19 cellular contexts compared by ENCODE assay signal in genomic region chr2:37061312-37061711, GRCh38. TPM values are rescaled to one million over a fixed set of nuclear protein-coding genes. Genes with fewer than 3 reads are reported as not detected.
DNase-seq lines count a peak whose midpoint lies in the region; ATAC-seq, FAIRE-seq and TF ChIP-seq lines count a peak whose summit lies in the region.
"Had no signal": no experiment of that assay in that cellular context is flagged by ENCODE, and none has a peak within 500 bp of the region (broad histone marks: within the 10 kb centered on the region; RNA-seq: fewer than 3 reads in every experiment).

No MANE protein-coding gene starts in this region.

- H3K4me2 ChIP-seq in HepG2 (ENCODE audit: low read depth, low read length) (no peak overlapping the region), K562 (ENCODE audit: insufficient read depth, low read length) (no peak overlapping the region)
- H3K4me2 ChIP-seq: BLaER1 had no signal

- in situ Hi-C loops in HepG2 (cut with HindIII; ENCODE audit: extremely low pct_ligation_motif_present, low pct_unique_long_range_greater_than_20kb), result no loop called here
- in situ Hi-C loops in K562 (cut with MboI), result no loop called here

- peaks cover 11 to 50% of the 10 kb centered on the region in 2 experiments for H3K36me3 ChIP-seq in HepG2 (replicated peaks in 1 of 2; ENCODE audit: control insufficient read depth in 1 of 2, insufficient read depth in 2 of 2, low read length in 2 of 2)
- peaks cover 3 to 80% (median 17%) of the 10 kb centered on the region in 4 donors for H3K36me3 ChIP-seq in right lobe of liver
- H3K36me3 ChIP-seq in K562 (ENCODE audit: control insufficient read depth, insufficient read depth, low read length), result peaks cover 53% of the 10 kb centered on the region

- TF ChIP-seq EP300 in HepG2 (IDR thresholded peaks at IDR 0.05; ENCODE audit: low read depth in 2 of 2, low read length in 2 of 2), result no peak
- TF ChIP-seq EP300 in HepG2 (CRISPR knock-in tag; IDR thresholded peaks at IDR 0.05; ENCODE audit: borderline replicate concordance), result no peak
- no peak for TF ChIP-seq EP300 in K562 (IDR thresholded peaks at IDR 0.05; ENCODE audit: low read length)

- H3K4me1 ChIP-seq in HepG2 (ENCODE audit: insufficient read depth, low read length) (no peaks in the 10 kb centered on the region), right lobe of liver (no peaks in the 10 kb centered on the region), K562 (replicated peaks in 1 of 2; ENCODE audit: control insufficient read depth in 2 of 2, insufficient read depth in 2 of 2, low read length in 2 of 2) (no peaks in the 10 kb centered on the region)
- H3K4me1 ChIP-seq: BLaER1, Caco-2, HAP-1 had no signal

- FAIRE-seq in HepG2 (lab: Jason Lieb, UNC), result no peak
- FAIRE-seq in HTR-8/SVneo (lab: Jason Lieb, UNC), result peak; percentile 9
- FAIRE-seq in K562 (lab: Jason Lieb, UNC), result no peak
- FAIRE-seq: GM12891, H54 had no signal

- H3K9me3 ChIP-seq in HepG2 (ENCODE audit: low read length) (no peaks in the 10 kb centered on the region), right lobe of liver (no peaks in the 10 kb centered on the region), K562 (replicated peaks; ENCODE audit: control insufficient read depth, insufficient read depth, low read depth, low read length) (no peaks in the 10 kb centered on the region)
- H3K9me3 ChIP-seq: BLaER1, Caco-2, HAP-1 had no signal

- H2AFZ ChIP-seq in HepG2 (ENCODE audit: low read length) (no peak overlapping the region), K562 (ENCODE audit: low read depth, low read length) (no peak overlapping the region)

- POLR2A ChIA-PET in HepG2 (lab: Yijun Ruan, JAX), result no interaction called here
- POLR2A ChIA-PET in K562 (lab: Yijun Ruan, JAX), result no interaction called here

- CTCF ChIA-PET in HepG2 (lab: Yijun Ruan, JAX; ENCODE audit: low intra/inter-chr PET ratio, low total read pairs), result no interaction called here
- CTCF ChIA-PET in K562 (lab: Yijun Ruan, JAX; ENCODE audit: low intra/inter-chr PET ratio), result no interaction called here

- no peak overlapping the region for H3K27ac ChIP-seq in HepG2 (ENCODE audit: extremely low read length, insufficient read depth, low read length)
- H3K27ac ChIP-seq in right lobe of liver, result no peak overlapping the region
- H3K27ac ChIP-seq in K562 (ENCODE audit: extremely low read depth, low read depth, low read length), result no peak overlapping the region
- H3K27ac ChIP-seq: BLaER1, C4-2B had no signal

- no peaks in the 10 kb centered on the region for H3K9me1 ChIP-seq in K562 (ENCODE audit: control insufficient read depth, insufficient read depth, low read length)

- TF ChIP-seq POLR2A in HepG2 (IDR thresholded peaks at IDR 0.05; ENCODE audit: insufficient read depth in 1 of 2, low read depth in 2 of 2, low read length in 2 of 2) (no peak), right lobe of liver (IDR thresholded peaks at IDR 0.05) (no peak), K562 (conservative IDR thresholded peaks at IDR 0.05) (no peak)

- no peaks in the 10 kb centered on the region for H3K79me2 ChIP-seq in HepG2 (ENCODE audit: insufficient read depth, low read length)
- no peaks in the 10 kb centered on the region for H3K79me2 ChIP-seq in K562 (ENCODE audit: control insufficient read depth, insufficient read depth, low read length)

- H3K27me3 ChIP-seq in HepG2 (ENCODE audit: control insufficient read depth in 1 of 2, insufficient read depth in 2 of 2, low read length in 2 of 2) (no peaks in the 10 kb centered on the region), right lobe of liver (no peaks in the 10 kb centered on the region), K562 (ENCODE audit: control insufficient read depth in 2 of 2, insufficient read depth in 2 of 2, low read length in 2 of 2) (no peaks in the 10 kb centered on the region)
- H3K27me3 ChIP-seq: BLaER1 had no signal

- intact Hi-C loops in HepG2 (cut with micrococcal nuclease; ENCODE audit: unreplicated experiment), result no loop called here
- intact Hi-C loops in right lobe of liver (cut with DNase I), result no loop called here
- intact Hi-C loops in K562 (cut with micrococcal nuclease), result no loop called here

- H3K4me3 ChIP-seq in HepG2 (replicated peaks in 1 of 3; ENCODE audit: insufficient read depth in 1 of 3, low read depth in 2 of 3, low read length in 3 of 3) (no peak overlapping the region), right lobe of liver (no peak overlapping the region), K562 (no peak overlapping the region)
- H3K4me3 ChIP-seq: BLaER1, HAP-1 had no signal

- no peak for TF ChIP-seq CTCF in HepG2 (CRISPR knock-in tag; IDR thresholded peaks at IDR 0.05)
- TF ChIP-seq CTCF in right lobe of liver (IDR thresholded peaks at IDR 0.05), result no peak
- no peak for TF ChIP-seq CTCF in K562 (IDR thresholded peaks at IDR 0.05 in 2 of 3, conservative IDR thresholded peaks at IDR 0.05 in 1 of 3; ENCODE audit: insufficient read depth in 2 of 3, low read depth in 1 of 3, low read length in 3 of 3)

- DNase-seq in HepG2 (ENCODE audit: low spot score), result no peak
- DNase-seq in right lobe of liver, result no peak
- no peak for DNase-seq in HTR-8/SVneo (ENCODE audit: insufficient read length, low spot score)
- no peak for DNase-seq in K562 (ENCODE audit: extremely low read depth in 1 of 4, low spot score in 3 of 4)
- DNase-seq in globus pallidus (ENCODE audit: low spot score), result no peak
- DNase-seq: Caco-2; CD4-positive, CD25-positive, alpha-beta regulatory T cell; CD8-positive, alpha-beta T cell; DMS53; DMS79 treated with DMSO at 0.1 percent for 48 hours; GF-D8; GOT3; HFFc6 had no signal

- no peak overlapping the region for H3K9ac ChIP-seq in HepG2 (ENCODE audit: insufficient read depth, low read depth, low read length)
- no peak overlapping the region for H3K9ac ChIP-seq in K562 (ENCODE audit: insufficient read depth in 1 of 2, low read depth in 2 of 2, low read length in 2 of 2)
- H3K9ac ChIP-seq: BLaER1 had no signal

- H4K20me1 ChIP-seq in HepG2 (ENCODE audit: insufficient read depth, low read length) (no peaks in the 10 kb centered on the region), K562 (replicated peaks; ENCODE audit: control insufficient read depth, insufficient read depth, low read length) (no peaks in the 10 kb centered on the region)
- H4K20me1 ChIP-seq: BLaER1 had no signal

- no peak for ATAC-seq in HepG2
- no peak for ATAC-seq in right lobe of liver
- ATAC-seq in K562, result no peak
- ATAC-seq in activated CD4-positive, CD25-positive, alpha-beta regulatory T cell treated with anti-CD3 and anti-CD28 coated beads, Interleukin-2, amount 50 U/mL, for 24 hours, result no peak
- ATAC-seq: CD8-positive, alpha-beta T cell had no signal

- no peak for TF ChIP-seq RAD21 in HepG2 (CRISPR knock-in tag; IDR thresholded peaks at IDR 0.05)
- no peak for TF ChIP-seq RAD21 in K562 (CRISPR knock-in tag; conservative IDR thresholded peaks at IDR 0.05 in 1 of 2, IDR thresholded peaks at IDR 0.05 in 1 of 2)

- BruUV-seq in HepG2 (replicated peaks; lab: Mats Ljungman, UMichigan) (no TSS peak), K562 (replicated peaks; lab: Mats Ljungman, UMichigan) (no TSS peak)

RNA-seq across cellular contexts. Expression of gene HEATR5B, which starts 22.9 kb away (rescaled TPM):
- total RNA-seq in HepG2 (2016; rRNA removed; fragmentation: Illumina TruSeq; extraction: Trizol) (16.3 and 17.6 TPM in 2 replicates), right lobe of liver (10 to 100 TPM in 3 of 6 experiments, 1 to 10 TPM in 3; 7.7 to 11.7 (median 9.2) TPM), K562 (2014; rRNA removed) (9.8 and 13.6 TPM in 2 replicates), K562 (2014; rRNA removed; fragmentation: Illumina TruSeq; extraction: Trizol) (16.9 and 18.2 TPM in 2 replicates), K562 (2015; rRNA removed; fragmentation: Illumina TruSeq; extraction: Trizol) (15.5 and 17.6 TPM in 2 replicates), K562 (2021) (12.2 and 12.7 TPM in 2 replicates)
- total RNA-seq in HepG2 (2016; cell fraction: cytosol; rRNA removed; fragmentation: Illumina TruSeq; extraction: Trizol; ENCODE audit: low read depth), result 5.0 and 7.2 TPM in 2 replicates
- total RNA-seq in HepG2 (2016; cell fraction: insoluble cytoplasmic fraction; rRNA removed; fragmentation: Illumina TruSeq; extraction: Trizol), result 16.6 and 17.0 TPM in 2 replicates
- 5.5 and 5.7 TPM in 2 replicates for total RNA-seq in HepG2 (2016; cell fraction: membrane; rRNA removed; fragmentation: Illumina TruSeq; extraction: Trizol)
- total RNA-seq in HepG2 (2016; cell fraction: nucleus; rRNA removed; fragmentation: Illumina TruSeq; extraction: Trizol), result 24.9 TPM in 2 replicates
- polyA plus RNA-seq in HepG2 (2011; rRNA removed) (11.1 and 12.7 TPM in 2 replicates), K562 (2011; rRNA removed) (18.4 and 21.7 TPM in 2 replicates), K562 (2014; fragmentation: Illumina TruSeq; extraction: Trizol) (10.2 and 10.8 TPM in 2 replicates), K562 (2014; fragmentation: Nextera tagmentation; extraction: Ambion mirVana) (1 to 10 TPM; 4.2 to 4.7 TPM), K562 (2014; rRNA removed) (10.1 and 10.6 TPM in 2 replicates)
- 5.1 and 7.4 TPM in 2 replicates for polyA plus RNA-seq in HepG2 (2011; cell fraction: cytosol; rRNA removed)
- 20.0 and 23.9 TPM in 2 replicates for polyA plus RNA-seq in HepG2 (2011; cell fraction: nucleus; rRNA removed)
- polyA plus RNA-seq in HepG2 (2012), result 7.9 and 8.6 TPM in 2 replicates
- polyA plus RNA-seq in HepG2 (2016; cell fraction: cytosol; fragmentation: Illumina TruSeq; extraction: Trizol; ENCODE audit: low read depth), result 0.35 and 0.62 TPM in 2 replicates
- 6.1 and 6.9 TPM in 2 replicates for polyA plus RNA-seq in HepG2 (2016; cell fraction: insoluble cytoplasmic fraction; fragmentation: Illumina TruSeq; extraction: Trizol; ENCODE audit: low read depth)
- polyA plus RNA-seq in HepG2 (2016; cell fraction: membrane; fragmentation: Illumina TruSeq; extraction: Trizol; ENCODE audit: low read depth), result 0.68 and 0.74 TPM in 2 replicates
- polyA plus RNA-seq in HepG2 (2016; cell fraction: nucleus; fragmentation: Illumina TruSeq; extraction: Trizol; ENCODE audit: insufficient read depth, low read depth), result 20.2 and 22.8 TPM in 2 replicates
- polyA minus RNA-seq in HepG2 (2011; rRNA and poly(A)+ RNA removed; ENCODE audit: low replicate concordance), result 21.1 and 25.1 TPM in 2 replicates
- polyA minus RNA-seq in HepG2 (2011; cell fraction: cytosol; rRNA and poly(A)+ RNA removed), result 11.4 and 11.5 TPM in 2 replicates
- polyA minus RNA-seq in HepG2 (2011; cell fraction: nucleus; rRNA and poly(A)+ RNA removed), result 52.8 and 57.9 TPM in 2 replicates
- total RNA-seq in K562 (2011; cell fraction: chromatin; rRNA removed; ENCODE audit: low replicate concordance), result 36.7 and 98.7 TPM in 2 replicates
- total RNA-seq in K562 (2011; cell fraction: nucleolus; rRNA removed), result 17.5 and 22.0 TPM in 2 replicates
- total RNA-seq in K562 (2011; cell fraction: nucleoplasm; rRNA removed), result 32.4 and 33.7 TPM in 2 replicates
- 8.4 and 12.7 TPM in 2 replicates for polyA plus RNA-seq in K562 (2011; cell fraction: cytosol; rRNA removed)
- 25.3 and 29.8 TPM in 2 replicates for polyA plus RNA-seq in K562 (2011; cell fraction: nucleus; rRNA removed)
- 7.5 TPM in 2 replicates for polyA plus RNA-seq in K562 (2012)
- polyA minus RNA-seq in K562 (2011; rRNA and poly(A)+ RNA removed), result 48.8 and 55.7 TPM in 2 replicates
- 9.5 and 17.7 TPM in 2 replicates for polyA minus RNA-seq in K562 (2011; cell fraction: cytosol; rRNA and poly(A)+ RNA removed)
- polyA minus RNA-seq in K562 (2011; cell fraction: nucleus; rRNA and poly(A)+ RNA removed), result 22.9 and 33.2 TPM in 2 replicates

RNA-seq across cellular contexts. Expression of gene GPATCH11, which starts 23.0 kb away (rescaled TPM):
- total RNA-seq in HepG2 (2016; rRNA removed; fragmentation: Illumina TruSeq; extraction: Trizol), result 8.7 and 13.3 TPM in 2 replicates
- total RNA-seq in HepG2 (2016; cell fraction: cytosol; rRNA removed; fragmentation: Illumina TruSeq; extraction: Trizol; ENCODE audit: low read depth), result 0.88 and 1.0 TPM in 2 replicates
- total RNA-seq in HepG2 (2016; cell fraction: insoluble cytoplasmic fraction; rRNA removed; fragmentation: Illumina TruSeq; extraction: Trizol), result 8.7 and 14.2 TPM in 2 replicates
- 5.0 and 5.9 TPM in 2 replicates for total RNA-seq in HepG2 (2016; cell fraction: membrane; rRNA removed; fragmentation: Illumina TruSeq; extraction: Trizol)
- total RNA-seq in HepG2 (2016; cell fraction: nucleus; rRNA removed; fragmentation: Illumina TruSeq; extraction: Trizol), result 5.4 TPM in 2 replicates
- 3.0 and 3.8 TPM in 2 replicates for polyA plus RNA-seq in HepG2 (2011; rRNA removed)
- 1.4 and 2.1 TPM in 2 replicates for polyA plus RNA-seq in HepG2 (2011; cell fraction: cytosol; rRNA removed)
- polyA plus RNA-seq in HepG2 (2011; cell fraction: nucleus; rRNA removed), result 0.66 and 1.2 TPM in 2 replicates
- 3.4 and 5.6 TPM in 2 replicates for polyA plus RNA-seq in HepG2 (2012)
- polyA plus RNA-seq in HepG2 (2016; cell fraction: cytosol; fragmentation: Illumina TruSeq; extraction: Trizol; ENCODE audit: low read depth), result 0.46 and 0.78 TPM in 2 replicates
- polyA plus RNA-seq in HepG2 (2016; cell fraction: insoluble cytoplasmic fraction; fragmentation: Illumina TruSeq; extraction: Trizol; ENCODE audit: low read depth), result 12.1 and 12.2 TPM in 2 replicates
- 2.2 and 2.3 TPM in 2 replicates for polyA plus RNA-seq in HepG2 (2016; cell fraction: membrane; fragmentation: Illumina TruSeq; extraction: Trizol; ENCODE audit: low read depth)
- polyA plus RNA-seq in HepG2 (2016; cell fraction: nucleus; fragmentation: Illumina TruSeq; extraction: Trizol; ENCODE audit: insufficient read depth, low read depth), result 5.9 and 6.7 TPM in 2 replicates
- 0.96 and 2.2 TPM in 2 replicates for polyA minus RNA-seq in HepG2 (2011; rRNA and poly(A)+ RNA removed; ENCODE audit: low replicate concordance)
- 1.6 and 1.8 TPM in 2 replicates for polyA minus RNA-seq in HepG2 (2011; cell fraction: cytosol; rRNA and poly(A)+ RNA removed)
- polyA minus RNA-seq in HepG2 (2011; cell fraction: nucleus; rRNA and poly(A)+ RNA removed), result 1.9 and 2.5 TPM in 2 replicates
- 1 to 10 TPM; 2.5 to 4.2 (median 3.4) TPM for total RNA-seq in right lobe of liver
- 3.7 and 17.7 TPM in 2 replicates for total RNA-seq in K562 (2011; cell fraction: chromatin; rRNA removed; ENCODE audit: low replicate concordance)
- 1.3 and 3.0 TPM in 2 replicates for total RNA-seq in K562 (2011; cell fraction: nucleolus; rRNA removed)
- total RNA-seq in K562 (2011; cell fraction: nucleoplasm; rRNA removed), result 8.0 and 15.8 TPM in 2 replicates
- total RNA-seq in K562 (2014; rRNA removed), result 10.0 and 11.3 TPM in 2 replicates
- 23.9 and 27.1 TPM in 2 replicates for total RNA-seq in K562 (2014; rRNA removed; fragmentation: Illumina TruSeq; extraction: Trizol)
- total RNA-seq in K562 (2015; rRNA removed; fragmentation: Illumina TruSeq; extraction: Trizol), result 20.0 and 22.8 TPM in 2 replicates
- 9.9 and 10.5 TPM in 2 replicates for total RNA-seq in K562 (2021)
- polyA plus RNA-seq in K562 (2011; rRNA removed), result 12.9 and 18.1 TPM in 2 replicates
- 2.3 and 5.5 TPM in 2 replicates for polyA plus RNA-seq in K562 (2011; cell fraction: cytosol; rRNA removed)
- 2.5 and 3.1 TPM in 2 replicates for polyA plus RNA-seq in K562 (2011; cell fraction: nucleus; rRNA removed)
- polyA plus RNA-seq in K562 (2012), result 10.0 and 11.2 TPM in 2 replicates
- polyA plus RNA-seq in K562 (2014; fragmentation: Illumina TruSeq; extraction: Trizol), result 18.2 and 21.5 TPM in 2 replicates
- 10 to 100 TPM in 1 of 2 experiments, 1 to 10 TPM in 1; 7.9 to 11.3 TPM for polyA plus RNA-seq in K562 (2014; fragmentation: Nextera tagmentation; extraction: Ambion mirVana)
- polyA plus RNA-seq in K562 (2014; rRNA removed), result 15.2 and 15.6 TPM in 2 replicates
- 10.9 and 13.7 TPM in 2 replicates for polyA minus RNA-seq in K562 (2011; rRNA and poly(A)+ RNA removed)
- polyA minus RNA-seq in K562 (2011; cell fraction: cytosol; rRNA and poly(A)+ RNA removed), result 4.3 and 4.8 TPM in 2 replicates
- 2.3 and 3.6 TPM in 2 replicates for polyA minus RNA-seq in K562 (2011; cell fraction: nucleus; rRNA and poly(A)+ RNA removed)

Comparison
In these comparisons a context has a peak if more than half of its experiments do, and no peak if none do; other contexts are left out.
1. Of the 241 proteins assayed by ChIP-seq in both HepG2 and K562: peak only in HepG2: MAFF and MAFK; only in K562: MAFG; in both: none; in neither: 238.